In the genomic region with DNA sequence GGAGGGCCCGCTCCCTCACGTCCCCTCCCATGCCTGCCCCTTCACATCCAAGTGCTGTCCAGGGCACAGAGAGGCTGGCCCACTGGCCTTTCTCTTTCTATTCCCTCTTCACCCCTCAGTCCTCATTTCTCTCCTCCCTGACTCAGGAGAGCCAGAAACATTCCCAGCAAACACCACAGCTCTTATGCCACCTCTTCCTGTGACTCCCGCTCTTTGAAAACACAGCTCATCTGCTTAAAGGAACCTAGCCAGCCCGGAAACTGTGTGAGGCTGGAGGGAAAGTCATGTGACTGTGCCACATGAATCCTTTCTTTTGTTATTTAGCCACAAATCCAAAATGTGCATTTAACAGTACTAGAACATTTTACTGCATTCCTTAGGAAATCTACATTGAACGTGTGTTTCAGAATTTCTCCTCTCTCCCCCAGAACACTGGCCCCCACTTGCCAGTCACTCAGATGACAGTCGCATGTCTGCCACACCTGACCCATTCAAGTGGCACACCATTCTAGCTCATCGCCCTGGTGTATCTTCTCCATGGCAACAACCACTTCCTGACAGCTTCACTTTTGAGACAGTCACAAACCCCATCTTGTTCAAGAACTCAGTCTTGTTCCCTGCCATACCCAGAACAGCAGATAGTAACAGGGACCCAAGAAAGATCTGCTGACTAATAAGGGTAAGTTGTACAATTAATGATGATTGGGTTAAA, we compare ENCODE assay signal across 8 cellular contexts.
DNase-seq lines count a peak whose midpoint lies in the region; ATAC-seq lines count a peak whose summit lies in the region.

No MANE protein-coding gene starts in this region.

- DNase-seq in AG20443 (ENCODE audit: low spot score) (peak; percentile 58), globus pallidus (ENCODE audit: low spot score) (peak; percentile 51), NCI-H146 (lab: John Stamatoyannopoulos, UW) (no peak), EL (no peak), SKM-1 (lab: John Stamatoyannopoulos, UW; ENCODE audit: unreplicated experiment) (no peak)
- DNase-seq in activated CD4-positive, alpha-beta T cell treated with anti-CD3 and anti-CD28 coated beads, Interleukin-2, amount 50 U/mL, for 4 hours, result peak; percentile 36 to 39
- DNase-seq in stimulated activated CD8-positive, alpha-beta memory T cell treated with anti-CD3 and anti-CD28 coated beads, Interleukin-15, amount 100 ng/mL, for 48 hours (ENCODE audit: low read depth in 2 of 2), result peak; percentile 32 to 40

- peak; percentile 93 for ATAC-seq in HG03097 (IDR thresholded peaks at IDR 0.05; ENCODE audit: low FRiP score, unreplicated experiment)

Comparison
In these comparisons a context has a peak if more than half of its experiments do, and no peak if none do; other contexts are left out.
1. DNase-seq: peak in AG20443 (single experiment), activated CD4-positive, alpha-beta T cell treated with anti-CD3 and anti-CD28 coated beads, Interleukin-2, amount 50 U/mL, for 4 hours (2 of 2), globus pallidus (single experiment) and stimulated activated CD8-positive, alpha-beta memory T cell treated with anti-CD3 and anti-CD28 coated beads, Interleukin-15, amount 100 ng/mL, for 48 hours (2 of 2); none in NCI-H146 (single experiment), EL (single experiment) and SKM-1 (single experiment).